Comparison of ENCODE assay signal across 16 cellular contexts in genomic region chr13:39463611-39464010, GRCh38.
DNase-seq lines count a peak whose midpoint lies in the region; ATAC-seq, FAIRE-seq and TF ChIP-seq lines count a peak whose summit lies in the region.
"Had no signal": no experiment of that assay in that cellular context is flagged by ENCODE, and none has a peak within 500 bp of the region (broad histone marks: within the 10 kb centered on the region; RNA-seq: fewer than 3 reads in every experiment).

No MANE protein-coding gene starts in this region.

- H3K27me3 ChIP-seq in SK-N-SH (ENCODE audit: insufficient read depth): no peaks in the 10 kb centered on the region
- H3K27me3 ChIP-seq in bronchial epithelial cell (ENCODE audit: control insufficient read depth, insufficient read depth, low read length): no peaks in the 10 kb centered on the region

- no peak overlapping the region for H3K9ac ChIP-seq in SK-N-SH

- no peak overlapping the region for H3K4me2 ChIP-seq in SK-N-SH
- H3K4me2 ChIP-seq: A549 had no signal

- CTCF ChIA-PET in SK-N-SH (lab: Yijun Ruan, JAX): no interaction called here
- CTCF ChIA-PET in HEK293 (lab: Yijun Ruan, JAX): no interaction called here

- H3K4me3 ChIP-seq in SK-N-SH (ENCODE audit: low read depth in 2 of 2, low read length in 1 of 2): no peak overlapping the region
- no peak overlapping the region for H3K4me3 ChIP-seq in HEK293 (ENCODE audit: low read depth, low read length)
- no peak overlapping the region for H3K4me3 ChIP-seq in bronchial epithelial cell (ENCODE audit: low read depth, low read length)
- H3K4me3 ChIP-seq: A549 had no signal

- H4K20me1 ChIP-seq in SK-N-SH (ENCODE audit: insufficient read depth): no peaks in the 10 kb centered on the region

- TF ChIP-seq EP300 in SK-N-SH (IDR thresholded peaks at IDR 0.05; ENCODE audit: borderline replicate concordance in 1 of 2, low read depth in 1 of 2, low read length in 1 of 2): no peak

- no peak overlapping the region for H2AFZ ChIP-seq in SK-N-SH (ENCODE audit: low read depth)

- intact Hi-C loops in sciatic nerve (cut with DNase I): no loop called here

- no peak for DNase-seq in SK-N-SH
- DNase-seq in bronchial epithelial cell (ENCODE audit: low read depth): peak; percentile 70
- DNase-seq in A172 (ENCODE audit: low spot score): no peak
- DNase-seq in sciatic nerve (ENCODE audit: low spot score): no peak
- DNase-seq: Calu3, DND-41, NCI-H1048, NCI-H1417 treated with DMSO at 0.1 percent for 48 hours, NCI-H187 treated with DMSO at 0.1 percent for 48 hours, NCI-H2227 treated with DMSO at 0.1 percent for 48 hours had no signal

- peak; percentile 69 for ATAC-seq in SK-N-SH treated with all-trans-retinoic acid at 6 μM for 48 hours
- ATAC-seq in GM19035 (IDR thresholded peaks at IDR 0.05; ENCODE audit: unreplicated experiment): no peak
- no peak for ATAC-seq in sciatic nerve
- ATAC-seq: A549 had no signal

- H3K9me3 ChIP-seq in SK-N-SH (no peaks in the 10 kb centered on the region), HEK293 (ENCODE audit: control insufficient read depth, insufficient read depth, low read depth, low read length) (no peaks in the 10 kb centered on the region)
- H3K9me3 ChIP-seq: A549 had no signal

- no peak for TF ChIP-seq CTCF in SK-N-SH (IDR thresholded peaks at IDR 0.05)
- TF ChIP-seq CTCF in HEK293 (tag by site-specific recombination; IDR thresholded peaks at IDR 0.05): no peak
- no peak for TF ChIP-seq CTCF in bronchial epithelial cell (IDR thresholded peaks at IDR 0.05; ENCODE audit: insufficient read depth, low read length, severe bottlenecking)

- no peaks in the 10 kb centered on the region for H3K9me2 ChIP-seq in SK-N-SH

- H3K4me1 ChIP-seq in SK-N-SH (ENCODE audit: control insufficient read depth in 1 of 2, insufficient read depth in 2 of 2, low read depth in 1 of 2, low read length in 1 of 2) (no peaks in the 10 kb centered on the region; a peak in 2 of 4 replicates), HEK293 (ENCODE audit: control insufficient read depth, insufficient read depth, low read length) (peaks cover 5% of the 10 kb centered on the region; the same call in 1 of the 2 replicates)
- H3K4me1 ChIP-seq: A549 had no signal

- H3K36me3 ChIP-seq in SK-N-SH (replicated peaks in 1 of 2; ENCODE audit: control insufficient read depth in 1 of 2, insufficient read depth in 2 of 2, low read length in 1 of 2) (no peaks in the 10 kb centered on the region), HEK293 (ENCODE audit: control insufficient read depth in 2 of 2, insufficient read depth in 1 of 2, low read length in 2 of 2) (no peaks in the 10 kb centered on the region), bronchial epithelial cell (ENCODE audit: control insufficient read depth, insufficient read depth, low read length) (no peaks in the 10 kb centered on the region)

- no peaks in the 10 kb centered on the region for H3K79me2 ChIP-seq in SK-N-SH (ENCODE audit: insufficient read depth)

- H3F3A ChIP-seq in SK-N-SH (replicated peaks; ENCODE audit: insufficient read depth): no peaks in the 10 kb centered on the region

- no peak for FAIRE-seq in bronchial epithelial cell (lab: Jason Lieb, UNC)
- FAIRE-seq: A549, H54, RCC 7860 had no signal

- POLR2A ChIA-PET in SK-N-SH (lab: Yijun Ruan, JAX) (no interaction called here), HEK293 (lab: Yijun Ruan, JAX) (no interaction called here)

- TF ChIP-seq RAD21 in SK-N-SH (IDR thresholded peaks at IDR 0.05; ENCODE audit: low read length): no peak

- H3K27ac ChIP-seq in SK-N-SH (ENCODE audit: low read depth in 2 of 2, low read length in 1 of 2) (no peak overlapping the region), HEK293 (ENCODE audit: extremely low read depth, low read depth, low read length) (no peak overlapping the region)
- H3K27ac ChIP-seq: A549 had no signal

- 79% methylated on average over 1 of the region's 1 CpG for WGBS in SK-N-SH (ENCODE audit: low lambda C conversion rate)

TF ChIP-seq in SK-N-SH treated with all-trans-retinoic acid at 6 μM for 48 hours, 23 proteins besides CTCF, POLR2A, EP300 and RAD21 (continues in another document):
- TF ChIP-seq ISL1 (CRISPR knock-in tag; IDR thresholded peaks at IDR 0.05) (no peak), BACH2 (CRISPR knock-in tag; IDR thresholded peaks at IDR 0.05; ENCODE audit: borderline replicate concordance) (no peak), TSHZ2 (CRISPR knock-in tag; IDR thresholded peaks at IDR 0.05) (no peak), RARB (CRISPR knock-in tag; IDR thresholded peaks at IDR 0.05) (no peak), ESRRG (CRISPR knock-in tag; IDR thresholded peaks at IDR 0.05) (no peak)

TF ChIP-seq in SK-N-SH, 30 proteins besides CTCF, POLR2A, EP300 and RAD21 (continues in another document):
- TF ChIP-seq MXI1 (IDR thresholded peaks at IDR 0.05; ENCODE audit: low read depth, low read length) (no peak), NRF1 (IDR thresholded peaks at IDR 0.05; ENCODE audit: low read depth, low read length) (no peak), JUND (IDR thresholded peaks at IDR 0.05) (no peak), YY1 (IDR thresholded peaks at IDR 0.05; ENCODE audit: low read depth) (no peak), PBX3 (IDR thresholded peaks at IDR 0.05) (no peak), FOXM1 (IDR thresholded peaks at IDR 0.05; ENCODE audit: low read depth) (no peak), USF2 (IDR thresholded peaks at IDR 0.05; ENCODE audit: borderline replicate concordance, low read depth, low read length) (no peak), SMC3 (IDR thresholded peaks at IDR 0.05; ENCODE audit: low read depth, low read length) (no peak), RXRA (IDR thresholded peaks at IDR 0.05; ENCODE audit: borderline replicate concordance, low read depth) (no peak), TEAD4 (IDR thresholded peaks at IDR 0.05; ENCODE audit: borderline replicate concordance, insufficient read depth) (no peak), MEF2A (IDR thresholded peaks at IDR 0.05; ENCODE audit: borderline replicate concordance, low read depth) (no peak), GATA2 (CRISPR knock-in tag; IDR thresholded peaks at IDR 0.05) (no peak)

TF ChIP-seq in HEK293, 187 proteins besides CTCF, POLR2A, EP300 and RAD21 (continues in another document):
- 0 out of 2 replicates have a peak, but pooled peaks have one; percentile 11 for TF ChIP-seq PRDM1 (tag by site-specific recombination; IDR thresholded peaks at IDR 0.05)
- peak; percentile 65; the same call in 1 of the 2 replicates for TF ChIP-seq PRDM6 (tag by site-specific recombination; IDR thresholded peaks at IDR 0.05)
- TF ChIP-seq ZBTB44 (tag by site-specific recombination; IDR thresholded peaks at IDR 0.05): peak; percentile 87
- TF ChIP-seq ZNF394 (tag by site-specific recombination; IDR thresholded peaks at IDR 0.05; ENCODE audit: borderline replicate concordance): no peak
- no peak for TF ChIP-seq ZFP3 (tag by site-specific recombination; IDR thresholded peaks at IDR 0.05; ENCODE audit: low read depth)
- TF ChIP-seq ZBTB26 (tag by site-specific recombination; optimal IDR thresholded peaks at IDR 0.05): no peak
- TF ChIP-seq ZNF664 (tag by site-specific recombination; IDR thresholded peaks at IDR 0.05): no peak
- no peak for TF ChIP-seq HOXC10 (CRISPR knock-in tag; IDR thresholded peaks at IDR 0.05)
- peak; percentile 95 for TF ChIP-seq GFI1B (tag by site-specific recombination; IDR thresholded peaks at IDR 0.05)
- no peak for TF ChIP-seq ZNF747 (tag by site-specific recombination; IDR thresholded peaks at IDR 0.05)
